19 cellular contexts compared by ENCODE assay signal in the genomic region with DNA sequence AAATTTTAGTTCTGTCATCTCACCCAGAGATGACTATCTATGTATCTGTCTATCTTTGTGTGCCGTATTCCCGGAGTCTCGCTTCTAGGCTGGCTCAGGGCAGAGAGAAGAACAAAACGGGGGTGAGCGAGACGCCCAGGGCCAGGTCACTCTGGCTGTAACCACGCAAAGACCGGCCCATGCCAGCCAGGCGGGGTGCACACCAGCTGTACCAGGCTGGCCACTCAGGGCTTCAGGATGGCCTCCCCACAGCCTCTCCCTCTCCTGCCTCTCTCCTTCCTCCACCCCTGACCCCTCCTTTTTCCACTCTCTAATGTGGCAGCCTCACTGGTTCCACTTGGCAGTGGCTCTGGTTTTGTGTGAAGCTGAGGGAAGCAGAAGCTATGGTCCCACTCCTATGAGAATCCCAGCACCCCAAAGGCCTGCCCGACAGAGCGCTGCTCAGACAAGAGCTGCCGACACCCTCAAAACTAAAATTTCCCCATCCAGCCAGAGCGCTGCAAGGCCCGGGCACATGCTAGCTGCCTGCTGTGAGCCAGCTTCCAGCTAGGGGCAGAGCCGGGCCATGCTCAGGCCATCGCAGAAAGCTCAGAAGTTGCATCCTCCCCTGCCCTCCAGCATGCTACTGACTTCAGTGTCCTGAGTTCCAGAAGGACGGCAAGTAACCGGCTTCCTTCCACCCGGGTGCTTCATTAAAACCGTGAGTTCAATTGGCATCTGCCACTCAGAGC.
DNase-seq lines count a peak whose midpoint lies in the region; ATAC-seq and TF ChIP-seq lines count a peak whose summit lies in the region.
"Had no signal": no experiment of that assay in that cellular context is flagged by ENCODE, and none has a peak within 500 bp of the region (broad histone marks: within the 10 kb centered on the region; RNA-seq: fewer than 3 reads in every experiment).

No MANE protein-coding gene starts in this region.

- peak overlapping the region in 1 of 5 experiments; percentile 36 for H3K4me3 Mint-ChIP-seq in brain
- no peak overlapping the region for H3K4me3 Mint-ChIP-seq in stimulated activated effector memory CD8-positive, alpha-beta T cell treated with anti-CD3 and anti-CD28 coated beads, Interleukin-12 subunit alpha, Interleukin-12 subunit beta, amount 100 ng/mL, for 72 hours
- H3K4me3 Mint-ChIP-seq: CD4-positive, alpha-beta memory T cell had no signal

- no peak overlapping the region for H2BK5ac ChIP-seq in mesenchymal stem cell (ENCODE audit: low read depth, low read length, poor library complexity, severe bottlenecking)

- H3K23ac ChIP-seq in mesenchymal stem cell (ENCODE audit: low read length in 2 of 2) = no peak overlapping the region

- H3K9me3 Mint-ChIP-seq in brain = peaks cover 0 to 6% (median 0%) of the 10 kb centered on the region in 5 experiments
- H3K9me3 Mint-ChIP-seq in stimulated activated effector memory CD8-positive, alpha-beta T cell treated with anti-CD3 and anti-CD28 coated beads, Interleukin-12 subunit alpha, Interleukin-12 subunit beta, amount 100 ng/mL, for 72 hours = no peaks in the 10 kb centered on the region
- H3K9me3 Mint-ChIP-seq: CD4-positive, alpha-beta memory T cell had no signal

- H2BK120ac ChIP-seq in mesenchymal stem cell (ENCODE audit: low read depth, low read length) = no peak overlapping the region

- H3K4me2 ChIP-seq in mesenchymal stem cell (ENCODE audit: low read length, poor library complexity, severe bottlenecking) = no peak overlapping the region
- H3K4me2 ChIP-seq: BLaER1 treated with 17β-estradiol and CSF1 and Interleukin-3, amounts not matched to agents 10 nM and 100 nM had no signal

- no peak for TF ChIP-seq POLR2A in thyroid gland (IDR thresholded peaks at IDR 0.05)

- H3K4me1 ChIP-seq in mesenchymal stem cell (ENCODE audit: control insufficient read depth, insufficient read depth, low read depth, low read length) (no peaks in the 10 kb centered on the region), thyroid gland (peaks cover 0 to 13% of the 10 kb centered on the region in 2 donors)
- H3K4me1 ChIP-seq: BLaER1 treated with 17β-estradiol and CSF1 and Interleukin-3, amounts not matched to agents 10 nM and 100 nM; Caco-2 had no signal

- H2BK12ac ChIP-seq in mesenchymal stem cell (ENCODE audit: low read length in 2 of 2) = no peak overlapping the region

- intact Hi-C loops in thyroid gland (cut with DNase I) = no loop called here

- H3K36me3 ChIP-seq in mesenchymal stem cell (ENCODE audit: control insufficient read depth in 1 of 2, insufficient read depth in 2 of 2, low read depth in 1 of 2, low read length in 2 of 2) = no peaks in the 10 kb centered on the region
- no peaks in the 10 kb centered on the region for H3K36me3 ChIP-seq in thyroid gland
- H3K36me3 ChIP-seq: BLaER1 treated with 17β-estradiol and CSF1 and Interleukin-3, amounts not matched to agents 10 nM and 100 nM had no signal

- peaks cover 4% of the 10 kb centered on the region for H3K36me3 Mint-ChIP-seq in brain
- no peaks in the 10 kb centered on the region for H3K36me3 Mint-ChIP-seq in stimulated activated effector memory CD8-positive, alpha-beta T cell treated with anti-CD3 and anti-CD28 coated beads, Interleukin-12 subunit alpha, Interleukin-12 subunit beta, amount 100 ng/mL, for 72 hours
- H3K36me3 Mint-ChIP-seq: CD4-positive, alpha-beta memory T cell had no signal

- H3K27me3 Mint-ChIP-seq in brain = no peaks in the 10 kb centered on the region

- H3K4me3 ChIP-seq in mesenchymal stem cell (ENCODE audit: insufficient read depth in 1 of 2, low read depth in 1 of 2, low read length in 2 of 2) (no peak overlapping the region), thyroid gland (replicated peaks in 1 of 3) (no peak overlapping the region)
- H3K4me3 ChIP-seq: BLaER1 treated with 17β-estradiol and CSF1 and Interleukin-3, amounts not matched to agents 10 nM and 100 nM had no signal

- H2BK15ac ChIP-seq in mesenchymal stem cell (ENCODE audit: low read depth, poor library complexity, severe bottlenecking) = no peak overlapping the region

- WGBS in mesenchymal stem cell = 82% methylated on average over 19 of the region's 20 CpGs
- 85 to 91% methylated on average over 19 to 20 of the region's 20 CpGs for WGBS in thyroid gland, 2 donors

- H3K14ac ChIP-seq in mesenchymal stem cell (ENCODE audit: low read length in 2 of 2) = peak overlapping the region in 1 of 2 experiments; percentile 48

- H3K27ac ChIP-seq in mesenchymal stem cell (ENCODE audit: low read length, poor library complexity, severe bottlenecking) (no peak overlapping the region), thyroid gland (peak overlapping the region in 1 of 3 donors; percentile 43)
- H3K27ac ChIP-seq: 22Rv1; BLaER1 treated with 17β-estradiol and CSF1 and Interleukin-3, amounts not matched to agents 10 nM and 100 nM had no signal

- H3K27ac Mint-ChIP-seq in brain = peak overlapping the region; percentile 56 to 91 (median 84)
- no peak overlapping the region for H3K27ac Mint-ChIP-seq in stimulated activated effector memory CD8-positive, alpha-beta T cell treated with anti-CD3 and anti-CD28 coated beads, Interleukin-12 subunit alpha, Interleukin-12 subunit beta, amount 100 ng/mL, for 72 hours
- H3K27ac Mint-ChIP-seq: CD4-positive, alpha-beta memory T cell had no signal

- peaks cover 51% of the 10 kb centered on the region for H3K4me1 Mint-ChIP-seq in brain
- H3K4me1 Mint-ChIP-seq in stimulated activated effector memory CD8-positive, alpha-beta T cell treated with anti-CD3 and anti-CD28 coated beads, Interleukin-12 subunit alpha, Interleukin-12 subunit beta, amount 100 ng/mL, for 72 hours = no peaks in the 10 kb centered on the region
- H3K4me1 Mint-ChIP-seq: CD4-positive, alpha-beta memory T cell had no signal

- H3K79me1 ChIP-seq in mesenchymal stem cell (replicated peaks; ENCODE audit: low read length, poor library complexity, severe bottlenecking) = no peaks in the 10 kb centered on the region

- TF ChIP-seq CTCF in brain (conservative IDR thresholded peaks at IDR 0.05) (no peak), thyroid gland (IDR thresholded peaks at IDR 0.05) (no peak)

- H3K4ac ChIP-seq in mesenchymal stem cell (ENCODE audit: low read depth in 1 of 2, low read length in 2 of 2) = no peak overlapping the region

- peak; percentile 79 to 89 for DNase-seq in NCI-H526 (lab: John Stamatoyannopoulos, UW)
- DNase-seq in NCI-H526 treated with DMSO at 0.1 percent for 48 hours (lab: John Stamatoyannopoulos, UW) = no peak
- DNase-seq in mesenchymal stem cell = no peak
- peak; percentile 3 to 15 for DNase-seq in thyroid gland
- DNase-seq in ecto neural progenitor cell (ENCODE audit: low spot score) = no peak
- DNase-seq in stimulated activated effector memory CD8-positive, alpha-beta T cell treated with anti-CD3 and anti-CD28 coated beads, Interleukin-12 subunit alpha, Interleukin-12 subunit beta, amount 100 ng/mL, for 72 hours (ENCODE audit: low spot score in 2 of 2) = no peak
- DNase-seq: Caco-2; CD4-positive, alpha-beta memory T cell; DMS 273 treated with DMSO at 0.1 percent for 48 hours; DND-41; GOT3; Karpas-422; NCI-H1694; NCI-H2081; NCI-H69 had no signal

- H4K8ac ChIP-seq in mesenchymal stem cell (ENCODE audit: low read length) = no peak overlapping the region

- peak overlapping the region; percentile 28 for H3K9ac ChIP-seq in mesenchymal stem cell (ENCODE audit: low read length)
- H3K9ac ChIP-seq: BLaER1 treated with 17β-estradiol and CSF1 and Interleukin-3, amounts not matched to agents 10 nM and 100 nM had no signal

- ATAC-seq in HG03457 (IDR thresholded peaks at IDR 0.05; ENCODE audit: unreplicated experiment) = no peak
- ATAC-seq in stimulated activated effector memory CD8-positive, alpha-beta T cell treated with anti-CD3 and anti-CD28 coated beads, Interleukin-12 subunit alpha, Interleukin-12 subunit beta, amount 100 ng/mL, for 72 hours = no peak

- H3K27me3 ChIP-seq in mesenchymal stem cell (ENCODE audit: control insufficient read depth in 1 of 2, insufficient read depth in 1 of 2, low read length in 2 of 2) (peaks cover 0 to 57% of the 10 kb centered on the region in 2 experiments), thyroid gland (no peaks in the 10 kb centered on the region)

- no peaks in the 10 kb centered on the region for H3K9me3 ChIP-seq in mesenchymal stem cell (ENCODE audit: control insufficient read depth, low read length)
- no peaks in the 10 kb centered on the region for H3K9me3 ChIP-seq in thyroid gland
- H3K9me3 ChIP-seq: BLaER1 treated with 17β-estradiol and CSF1 and Interleukin-3, amounts not matched to agents 10 nM and 100 nM; Caco-2 had no signal

- no peak overlapping the region for H4K91ac ChIP-seq in mesenchymal stem cell (ENCODE audit: low read length)

- no peak overlapping the region for H2AFZ ChIP-seq in mesenchymal stem cell (ENCODE audit: low read depth, low read length)

- H2AK5ac ChIP-seq in mesenchymal stem cell (ENCODE audit: low read length, severe bottlenecking) = no peak overlapping the region

- H3K18ac ChIP-seq in mesenchymal stem cell (ENCODE audit: low read depth in 1 of 2, low read length in 2 of 2) = no peak overlapping the region

Comparison
In these comparisons a context has a peak if more than half of its experiments do, and no peak if none do; other contexts are left out.
1. DNase-seq: peak in NCI-H526 (2 of 2) and thyroid gland (2 of 2); none in NCI-H526 treated with DMSO at 0.1 percent for 48 hours (single experiment), mesenchymal stem cell (single experiment), ecto neural progenitor cell (single experiment) and stimulated activated effector memory CD8-positive, alpha-beta T cell treated with anti-CD3 and anti-CD28 coated beads, Interleukin-12 subunit alpha, Interleukin-12 subunit beta, amount 100 ng/mL, for 72 hours (0 of 2).